9 cellular contexts compared by ENCODE assay signal in genomic region chr15:70327328-70328136, GRCh38.
DNase-seq lines count a peak whose midpoint lies in the region; ATAC-seq, FAIRE-seq and TF ChIP-seq lines count a peak whose summit lies in the region.
"Had no signal": no experiment of that assay in that cellular context is flagged by ENCODE, and none has a peak within 500 bp of the region (broad histone marks: within the 10 kb centered on the region; RNA-seq: fewer than 3 reads in every experiment).

No MANE protein-coding gene starts in this region.

- peaks cover 4% of the 10 kb centered on the region for H3K36me3 Mint-ChIP-seq in IgD-negative memory B cell
- peaks cover 0 to 2% (median 0%) of the 10 kb centered on the region in 5 donors for H3K36me3 Mint-ChIP-seq in naive thymus-derived CD4-positive, alpha-beta T cell

- TF ChIP-seq POLR2A in K562 (conservative IDR thresholded peaks at IDR 0.05) = no peak

- no peaks in the 10 kb centered on the region for H3K27me3 Mint-ChIP-seq in IgD-negative memory B cell
- peaks cover 0 to 52% (median 5%) of the 10 kb centered on the region in 5 donors for H3K27me3 Mint-ChIP-seq in naive thymus-derived CD4-positive, alpha-beta T cell

- H3K9me1 ChIP-seq in K562 (ENCODE audit: control insufficient read depth, insufficient read depth, low read length) = no peaks in the 10 kb centered on the region

- TF ChIP-seq EP300 in K562 (IDR thresholded peaks at IDR 0.05; ENCODE audit: low read length) = no peak

- H4K20me1 ChIP-seq in K562 (replicated peaks; ENCODE audit: control insufficient read depth, insufficient read depth, low read length) = no peaks in the 10 kb centered on the region

- TF ChIP-seq CTCF in K562 (IDR thresholded peaks at IDR 0.05 in 2 of 3, conservative IDR thresholded peaks at IDR 0.05 in 1 of 3; ENCODE audit: insufficient read depth in 2 of 3, low read depth in 1 of 3, low read length in 3 of 3) = no peak

- no peak for ATAC-seq in K562
- peak; percentile 51 for ATAC-seq in naive thymus-derived CD4-positive, alpha-beta T cell
- ATAC-seq in HG03432 (IDR thresholded peaks at IDR 0.05; ENCODE audit: unreplicated experiment) = no peak

- BruUV-seq in K562 (replicated peaks; lab: Mats Ljungman, UMichigan) = no TSS peak

- FAIRE-seq in K562 (lab: Jason Lieb, UNC) = no peak

- H2AFZ ChIP-seq in K562 (ENCODE audit: low read depth, low read length) = no peak overlapping the region

- in situ Hi-C loops in K562 (cut with MboI) = no loop called here

- peak overlapping the region; percentile 9 to 80 (median 48) for H3K4me3 Mint-ChIP-seq in IgD-negative memory B cell
- no peak overlapping the region for H3K4me3 Mint-ChIP-seq in naive thymus-derived CD4-positive, alpha-beta T cell

- H3K4me1 ChIP-seq in K562 (replicated peaks in 1 of 2; ENCODE audit: control insufficient read depth in 2 of 2, insufficient read depth in 2 of 2, low read length in 2 of 2) = no peaks in the 10 kb centered on the region
- H3K4me1 ChIP-seq in naive thymus-derived CD4-positive, alpha-beta T cell (ENCODE audit: control insufficient read depth in 2 of 2, insufficient read depth in 2 of 2, low read length in 2 of 2) = no peaks in the 10 kb centered on the region

- TF ChIP-seq RAD21 in K562 (CRISPR knock-in tag; conservative IDR thresholded peaks at IDR 0.05 in 1 of 2, IDR thresholded peaks at IDR 0.05 in 1 of 2) = no peak

- peak overlapping the region; percentile 71 to 97 (median 82) for H3K27ac Mint-ChIP-seq in IgD-negative memory B cell
- H3K27ac Mint-ChIP-seq in naive thymus-derived CD4-positive, alpha-beta T cell = no peak overlapping the region

- peaks cover 3 to 16% (median 4%) of the 10 kb centered on the region in 3 donors for H3K9me3 Mint-ChIP-seq in IgD-negative memory B cell
- H3K9me3 Mint-ChIP-seq in naive thymus-derived CD4-positive, alpha-beta T cell = peaks cover 0 to 15% (median 3%) of the 10 kb centered on the region in 11 donors

- H3K27me3 ChIP-seq in K562 (ENCODE audit: control insufficient read depth in 2 of 2, insufficient read depth in 2 of 2, low read length in 2 of 2) = peaks cover 9 to 38% of the 10 kb centered on the region in 2 experiments
- H3K27me3 ChIP-seq in naive thymus-derived CD4-positive, alpha-beta T cell (ENCODE audit: control insufficient read depth in 2 of 2, insufficient read depth in 2 of 2, low read length in 2 of 2) = no peaks in the 10 kb centered on the region

- H3K4me1 Mint-ChIP-seq in IgD-negative memory B cell = peaks cover 23 to 25% (median 23%) of the 10 kb centered on the region in 3 donors
- peaks cover 0 to 20% (median 12%) of the 10 kb centered on the region in 7 donors for H3K4me1 Mint-ChIP-seq in naive thymus-derived CD4-positive, alpha-beta T cell

- peak; percentile 74 for DNase-seq in EL
- no peak for DNase-seq in K562 (ENCODE audit: extremely low read depth in 1 of 4, low spot score in 3 of 4)
- DNase-seq in naive thymus-derived CD4-positive, alpha-beta T cell = no peak
- no peak for DNase-seq in activated CD4-positive, alpha-beta T cell treated with anti-CD3 and anti-CD28 coated beads, Interleukin-2, amount 50 U/mL, for 48 hours
- no peak for DNase-seq in NCI-H187 treated with DMSO at 0.1 percent for 48 hours (lab: John Stamatoyannopoulos, UW)
- no peak for DNase-seq in stimulated activated CD4-positive, alpha-beta T cell treated with anti-CD3 and anti-CD28 coated beads, Interleukin-4, amount 100 ng/mL, for 4 hours
- DNase-seq: NCI-H1105 treated with DMSO at 0.1 percent for 48 hours had no signal

- H3K27ac ChIP-seq in K562 (ENCODE audit: extremely low read depth, low read depth, low read length) = no peak overlapping the region
- H3K27ac ChIP-seq in naive thymus-derived CD4-positive, alpha-beta T cell (ENCODE audit: low read depth, low read length) = no peak overlapping the region

- H3K79me2 ChIP-seq in K562 (ENCODE audit: control insufficient read depth, insufficient read depth, low read length) = no peaks in the 10 kb centered on the region

- 5% methylated on average over 4 of the region's 5 CpGs for WGBS in K562 (ENCODE audit: insufficient coverage, low coverage, missing lambda C conversion rate)

- intact Hi-C loops in K562 (cut with micrococcal nuclease) = no loop called here
- intact Hi-C loops in naive thymus-derived CD4-positive, alpha-beta T cell (cut with micrococcal nuclease) = no loop called here

- H3K9ac ChIP-seq in K562 (ENCODE audit: insufficient read depth in 1 of 2, low read depth in 2 of 2, low read length in 2 of 2) = no peak overlapping the region

- no peak overlapping the region for H3K4me3 ChIP-seq in K562
- no peak overlapping the region for H3K4me3 ChIP-seq in naive thymus-derived CD4-positive, alpha-beta T cell (ENCODE audit: low read length)

- POLR2A ChIA-PET in K562 (lab: Yijun Ruan, JAX) = no interaction called here
- POLR2A ChIA-PET in naive thymus-derived CD4-positive, alpha-beta T cell (lab: Charles Lee) = no interaction called here

- no peak overlapping the region for H3K4me2 ChIP-seq in K562 (ENCODE audit: insufficient read depth, low read length)

- CTCF ChIA-PET in K562 (lab: Yijun Ruan, JAX; ENCODE audit: low intra/inter-chr PET ratio) = no interaction called here
- CTCF ChIA-PET in naive thymus-derived CD4-positive, alpha-beta T cell (lab: Charles Lee) = no interaction called here

- no peaks in the 10 kb centered on the region for H3K36me3 ChIP-seq in K562 (ENCODE audit: control insufficient read depth, insufficient read depth, low read length)
- H3K36me3 ChIP-seq in naive thymus-derived CD4-positive, alpha-beta T cell (ENCODE audit: control insufficient read depth in 2 of 3, insufficient read depth in 3 of 3, low read length in 3 of 3) = no peaks in the 10 kb centered on the region

- no peaks in the 10 kb centered on the region for H3K9me3 ChIP-seq in K562 (replicated peaks; ENCODE audit: control insufficient read depth, insufficient read depth, low read depth, low read length)
- no peaks in the 10 kb centered on the region for H3K9me3 ChIP-seq in naive thymus-derived CD4-positive, alpha-beta T cell (ENCODE audit: control insufficient read depth in 2 of 3, low read length in 3 of 3)

TF ChIP-seq in K562, 482 proteins besides CTCF, POLR2A, EP300 and RAD21:
- TF ChIP-seq ZNF512 (tag; IDR thresholded peaks at IDR 0.05) (peak; percentile 98), ETS2 (tag; IDR thresholded peaks at IDR 0.05; ENCODE audit: borderline replicate concordance, poor library complexity, severe bottlenecking) (no peak)

Comparison
In these comparisons a context has a peak if more than half of its experiments do, and no peak if none do; other contexts are left out.
1. H3K27ac Mint-ChIP-seq: peak in IgD-negative memory B cell (3 of 3); none in naive thymus-derived CD4-positive, alpha-beta T cell (0 of 9).
2. H3K4me3 Mint-ChIP-seq: peak in IgD-negative memory B cell (4 of 4); none in naive thymus-derived CD4-positive, alpha-beta T cell (0 of 10).